Comparison of ENCODE assay signal across 20 cellular contexts in genomic region chr14:54803396-54803795, GRCh38.
DNase-seq lines count a peak whose midpoint lies in the region; ATAC-seq lines count a peak whose summit lies in the region.
"Had no signal": no experiment of that assay in that cellular context is flagged by ENCODE, and none has a peak within 500 bp of the region (broad histone marks: within the 10 kb centered on the region; RNA-seq: fewer than 3 reads in every experiment).

No MANE protein-coding gene starts in this region.

- no peak overlapping the region for H3K9ac ChIP-seq in mesendoderm (ENCODE audit: low read length)
- H3K9ac ChIP-seq: BLaER1 treated with 17β-estradiol and CSF1 and Interleukin-3, amounts not matched to agents 10 nM and 100 nM had no signal

- H3K27me3 ChIP-seq in mesendoderm (ENCODE audit: insufficient read depth, low read length, poor library complexity), result no peaks in the 10 kb centered on the region
- H3K27me3 ChIP-seq: BLaER1 treated with 17β-estradiol and CSF1 and Interleukin-3, amounts not matched to agents 10 nM and 100 nM; Peyer's patch had no signal

- H2AK5ac ChIP-seq in mesendoderm (ENCODE audit: low read length), result no peak overlapping the region

- no peak overlapping the region for H3K4me3 Mint-ChIP-seq in activated T-helper 17 cell treated with anti-CD3 and anti-CD28 coated beads, Interleukin-2, amount 50 U/mL, for 72 hours

- H3K4me1 Mint-ChIP-seq in activated T-helper 17 cell treated with anti-CD3 and anti-CD28 coated beads, Interleukin-2, amount 50 U/mL, for 72 hours, result no peaks in the 10 kb centered on the region

- H3K27ac ChIP-seq in mesendoderm (ENCODE audit: low read depth, low read length), result no peak overlapping the region
- H3K27ac ChIP-seq: BLaER1 treated with 17β-estradiol and CSF1 and Interleukin-3, amounts not matched to agents 10 nM and 100 nM; Peyer's patch had no signal

- no peaks in the 10 kb centered on the region for H3K4me1 ChIP-seq in mesendoderm (ENCODE audit: control insufficient read depth, low read depth, low read length)
- H3K4me1 ChIP-seq: Peyer's patch had no signal

- H3K27me3 Mint-ChIP-seq in activated T-helper 17 cell treated with anti-CD3 and anti-CD28 coated beads, Interleukin-2, amount 50 U/mL, for 72 hours, result peaks cover 5% of the 10 kb centered on the region

- H3K36me3 ChIP-seq in mesendoderm (ENCODE audit: control insufficient read depth, insufficient read depth, low read length), result no peaks in the 10 kb centered on the region
- H3K36me3 ChIP-seq: BLaER1 treated with 17β-estradiol and CSF1 and Interleukin-3, amounts not matched to agents 10 nM and 100 nM; HAP-1; Peyer's patch had no signal

- H2BK120ac ChIP-seq in mesendoderm (ENCODE audit: low read depth, low read length), result no peak overlapping the region

- no peaks in the 10 kb centered on the region for H3K9me3 Mint-ChIP-seq in activated T-helper 17 cell treated with anti-CD3 and anti-CD28 coated beads, Interleukin-2, amount 50 U/mL, for 72 hours

- H3K4ac ChIP-seq in mesendoderm (ENCODE audit: low read depth, low read length), result no peak overlapping the region

- H2BK5ac ChIP-seq in mesendoderm (ENCODE audit: low read length), result no peak overlapping the region

- no peaks in the 10 kb centered on the region for H3K79me1 ChIP-seq in mesendoderm (ENCODE audit: low read length)

- H3K18ac ChIP-seq in mesendoderm (ENCODE audit: low read length), result no peak overlapping the region

- H3K4me2 ChIP-seq in mesendoderm (ENCODE audit: low read length), result no peak overlapping the region

- in situ Hi-C loops in KBM-7 (cut with MboI; ENCODE audit: low pct_unique_long_range_greater_than_20kb, low sequenced_read_pairs), result no loop called here

- H3K56ac ChIP-seq in mesendoderm (ENCODE audit: low read length), result no peak overlapping the region

- peak; percentile 34 for ATAC-seq in activated T-helper 17 cell treated with anti-CD3 and anti-CD28 coated beads, Interleukin-2, amount 50 U/mL, for 72 hours (replicated peaks)
- ATAC-seq in HG02642 (IDR thresholded peaks at IDR 0.05; ENCODE audit: poor library complexity, unreplicated experiment) (no peak), GM21619 (IDR thresholded peaks at IDR 0.05; ENCODE audit: unreplicated experiment) (no peak)
- ATAC-seq: GM12878 had no signal

- DNase-seq in NCI-H2107 treated with DMSO at 0.1 percent for 48 hours (lab: John Stamatoyannopoulos, UW; ENCODE audit: unreplicated experiment) (peak; percentile 61), NCI-H2107 (lab: John Stamatoyannopoulos, UW) (no peak), KBM-7 (peak; percentile 11), mesendoderm (peak; percentile 74)
- DNase-seq in activated CD4-positive, alpha-beta T cell treated with anti-CD3 and anti-CD28 coated beads for 1 hour, result no peak
- DNase-seq: COR-L47, DMS153, KG1, MM.1S, NCI-H1105, NCI-H187 treated with DMSO at 0.1 percent for 48 hours, NCI-H524, Peyer's patch, SHP77 treated with DMSO at 0.1 percent for 48 hours had no signal

- no peaks in the 10 kb centered on the region for H3K79me2 ChIP-seq in mesendoderm (ENCODE audit: control insufficient read depth, insufficient read depth, low read length)

- no peak overlapping the region for H2BK15ac ChIP-seq in mesendoderm (replicated peaks; ENCODE audit: low read depth)

- H3K4me3 ChIP-seq in mesendoderm (ENCODE audit: low read length), result no peak overlapping the region
- H3K4me3 ChIP-seq: BLaER1 treated with 17β-estradiol and CSF1 and Interleukin-3, amounts not matched to agents 10 nM and 100 nM; GM12878; HAP-1; Peyer's patch had no signal

- no peak overlapping the region for H3K27ac Mint-ChIP-seq in activated T-helper 17 cell treated with anti-CD3 and anti-CD28 coated beads, Interleukin-2, amount 50 U/mL, for 72 hours

- no peak overlapping the region for H4K8ac ChIP-seq in mesendoderm (ENCODE audit: low read depth, low read length)

- H3K36me3 Mint-ChIP-seq in activated T-helper 17 cell treated with anti-CD3 and anti-CD28 coated beads, Interleukin-2, amount 50 U/mL, for 72 hours (ENCODE audit: low read depth), result no peaks in the 10 kb centered on the region

- no peak overlapping the region for H4K5ac ChIP-seq in mesendoderm (ENCODE audit: low read length)

- WGBS in mesendoderm (ENCODE audit: extremely low coverage, insufficient coverage, low lambda C conversion rate), result no CpG with 5 or more reads among the region's 7 CpGs

- no peak overlapping the region for H3K23ac ChIP-seq in mesendoderm (ENCODE audit: low read length)

Comparison
In these comparisons a context has a peak if more than half of its experiments do, and no peak if none do; other contexts are left out.
1. DNase-seq: peak in NCI-H2107 treated with DMSO at 0.1 percent for 48 hours (single experiment), KBM-7 (single experiment) and mesendoderm (single experiment); none in NCI-H2107 (single experiment) and activated CD4-positive, alpha-beta T cell treated with anti-CD3 and anti-CD28 coated beads for 1 hour (single experiment).